ENCODE assay signal across 31 cellular contexts in genomic region chr20:29419378-29419777, GRCh38.
"Had no signal": no experiment of that assay in that cellular context is flagged by ENCODE, and none has a peak within 500 bp of the region (broad histone marks: within the 10 kb centered on the region; RNA-seq: fewer than 3 reads in every experiment).

No MANE protein-coding gene starts in this region.

- H3K27ac ChIP-seq: neural progenitor cell, ovary, parathyroid adenoma, psoas muscle, right lobe of liver, sigmoid colon, suprapubic skin, testis, thyroid gland, tibial nerve, upper lobe of left lung, vagina had no signal

- H3K27ac Mint-ChIP-seq: naive thymus-derived CD4-positive, alpha-beta T cell; natural killer cell; nephron; neural progenitor cell; progenitor cell of endocrine pancreas; stimulated activated memory B cell treated with anti-CD40 and anti-IgM and Interleukin-4, amounts not matched to agents 10 μg/mL and 1 μg/mL and 100 μg/mL, for 72 hours; stimulated activated naive CD8-positive, alpha-beta T cell treated with anti-CD3 and anti-CD28 coated beads, Interleukin-15, amount 100 ng/mL, for 72 hours had no signal

- H3K4me3 Mint-ChIP-seq: naive thymus-derived CD4-positive, alpha-beta T cell; natural killer cell; nephron; neural progenitor cell; stimulated activated memory B cell treated with anti-CD40 and anti-IgM and Interleukin-4, amounts not matched to agents 10 μg/mL and 1 μg/mL and 100 μg/mL, for 72 hours; stimulated activated naive CD8-positive, alpha-beta T cell treated with anti-CD3 and anti-CD28 coated beads, Interleukin-15, amount 100 ng/mL, for 72 hours had no signal

- H3K9me3 ChIP-seq: ovary, psoas muscle, right lobe of liver, sigmoid colon, suprapubic skin, testis, thyroid gland, tibial nerve, upper lobe of left lung, vagina had no signal

- H3K36me3 ChIP-seq: neural progenitor cell, ovary, right lobe of liver, sigmoid colon, suprapubic skin, thyroid gland, tibial nerve, upper lobe of left lung, vagina had no signal

- DNase-seq: naive thymus-derived CD4-positive, alpha-beta T cell; natural killer cell; occipital lobe; ovary; posterior cingulate gyrus; psoas muscle; retina; right cardiac atrium; right lobe of liver; sigmoid colon; small intestine; stimulated activated CD4-positive, alpha-beta T cell treated with anti-CD3 and anti-CD28 coated beads, Interleukin-15, amount 100 ng/mL, for 24 hours; stimulated activated CD4-positive, alpha-beta T cell treated with anti-CD3 and anti-CD28 coated beads, Interleukin-2, amount 100 ng/mL, for 24 hours; stimulated activated CD4-positive, alpha-beta T cell treated with anti-CD3 and anti-CD28 coated beads, Interleukin-2, amount 100 ng/mL, for 48 hours; stimulated activated CD4-positive, alpha-beta T cell treated with anti-CD3 and anti-CD28 coated beads, Interleukin-4, amount 100 ng/mL, for 24 hours; stimulated activated naive CD4-positive, alpha-beta T cell; stimulated activated naive CD8-positive, alpha-beta T cell treated with anti-CD3 and anti-CD28 coated beads, Interleukin-15, amount 100 ng/mL, for 72 hours; stimulated activated naive CD8-positive, alpha-beta T cell treated with anti-CD3 and anti-CD28 coated beads, Interleukin-15, Interleukin-2, amounts not matched to agents 100 U/mL and 50 U/mL, for 24 hours; substantia nigra; testis; thyroid gland; trophoblast cell; upper lobe of left lung had no signal

- H3K4me1 ChIP-seq: neural progenitor cell, parathyroid adenoma, psoas muscle, right lobe of liver, sigmoid colon, suprapubic skin, testis, thyroid gland, tibial nerve, upper lobe of left lung, vagina had no signal

- H3K27me3 ChIP-seq: neural progenitor cell, ovary, right lobe of liver, suprapubic skin, testis, thyroid gland, tibial nerve, upper lobe of left lung, vagina had no signal

- H3K9me3 Mint-ChIP-seq: stimulated activated memory B cell treated with anti-CD40 and anti-IgM and Interleukin-4, amounts not matched to agents 10 μg/mL and 1 μg/mL and 100 μg/mL, for 72 hours had no signal

- ATAC-seq: naive thymus-derived CD4-positive, alpha-beta T cell; natural killer cell; stimulated activated memory B cell treated with anti-CD40 and anti-IgM and Interleukin-4, amounts not matched to agents 10 μg/mL and 1 μg/mL and 100 μg/mL, for 72 hours; stimulated activated naive CD8-positive, alpha-beta T cell treated with anti-CD3 and anti-CD28 coated beads, Interleukin-15, amount 100 ng/mL, for 72 hours; stimulated activated naive CD8-positive, alpha-beta T cell treated with anti-CD3 and anti-CD28 coated beads, Interleukin-15, Interleukin-2, amounts not matched to agents 100 U/mL and 50 U/mL, for 24 hours had no signal

- H3K4me3 ChIP-seq: neural progenitor cell, ovary, psoas muscle, right lobe of liver, sigmoid colon, suprapubic skin, testis, thyroid gland, tibial nerve, upper lobe of left lung, vagina had no signal

- H3K4me1 Mint-ChIP-seq: naive thymus-derived CD4-positive, alpha-beta T cell; natural killer cell; nephron; neural progenitor cell; stimulated activated memory B cell treated with anti-CD40 and anti-IgM and Interleukin-4, amounts not matched to agents 10 μg/mL and 1 μg/mL and 100 μg/mL, for 72 hours; stimulated activated naive CD8-positive, alpha-beta T cell treated with anti-CD3 and anti-CD28 coated beads, Interleukin-15, amount 100 ng/mL, for 72 hours had no signal

- H3K36me3 Mint-ChIP-seq: naive thymus-derived CD4-positive, alpha-beta T cell; natural killer cell; neural progenitor cell; stimulated activated memory B cell treated with anti-CD40 and anti-IgM and Interleukin-4, amounts not matched to agents 10 μg/mL and 1 μg/mL and 100 μg/mL, for 72 hours had no signal
